Comparison of ENCODE assay signal across 6 cellular contexts in the genomic region with DNA sequence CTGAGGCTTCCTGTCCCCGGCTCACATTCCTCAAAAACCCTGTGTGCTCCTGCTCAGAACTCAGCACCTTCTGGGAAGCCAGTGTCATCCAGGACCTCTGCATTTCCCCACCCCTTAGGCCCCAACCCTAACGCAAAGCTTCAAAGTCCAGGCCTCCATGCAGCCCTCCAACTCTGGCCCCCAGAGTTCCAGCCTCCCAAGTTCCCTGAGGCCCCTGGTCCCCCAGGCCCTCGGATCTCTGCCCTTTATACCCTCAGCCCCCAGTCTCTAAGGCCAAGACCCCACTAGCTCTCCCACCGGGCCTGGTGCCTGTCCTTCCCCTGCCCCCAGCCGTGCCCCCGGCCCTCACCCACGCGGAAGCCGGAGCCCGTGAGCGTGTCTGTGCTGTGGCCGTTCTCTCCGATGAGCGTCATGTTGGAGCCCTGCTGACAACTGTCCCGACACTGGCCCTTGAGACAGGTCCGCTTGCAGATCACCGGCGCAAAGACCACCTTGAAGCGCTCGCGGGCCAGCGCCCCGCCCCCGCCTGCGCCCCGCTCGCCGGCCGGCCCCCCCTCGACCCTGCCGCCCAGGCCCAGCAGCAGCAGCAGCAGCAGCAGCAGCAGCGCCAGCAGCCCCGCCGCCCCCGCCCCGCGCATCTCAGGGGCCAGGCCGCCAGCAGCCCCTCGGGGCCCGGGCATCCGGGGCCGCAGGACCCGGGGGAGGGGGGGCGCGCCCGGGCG. TPM values are rescaled to one million over a fixed set of nuclear protein-coding genes. Genes with fewer than 3 reads are reported as not detected.
DNase-seq lines count a peak whose midpoint lies in the region; ATAC-seq and TF ChIP-seq lines count a peak whose summit lies in the region.

No MANE protein-coding gene starts in this region.

- H3K4me1 ChIP-seq in tibial nerve (peaks cover 0 to 80% (median 68%) of the 10 kb centered on the region in 4 donors), Karpas-422 (ENCODE audit: low read length) (peaks cover 19% of the 10 kb centered on the region)

- H3K9me3 Mint-ChIP-seq in activated CD4-positive, alpha-beta T cell treated with anti-CD3 and anti-CD28 coated beads for 36 hours (ENCODE audit: low read depth) = no peaks in the 10 kb centered on the region

- no peaks in the 10 kb centered on the region for H4K20me1 ChIP-seq in Karpas-422 (ENCODE audit: insufficient read depth, low read depth, low read length)

- H3K9me2 ChIP-seq in Karpas-422 (replicated peaks; ENCODE audit: insufficient read depth, low read length) = no peaks in the 10 kb centered on the region

- POLR2A ChIA-PET in activated CD4-positive, alpha-beta T cell treated with anti-CD3 and anti-CD28 coated beads for 36 hours (lab: Charles Lee) = no interaction called here

- no peak for TF ChIP-seq POLR2A in tibial nerve (IDR thresholded peaks at IDR 0.05)

- H2AFZ ChIP-seq in Karpas-422 (ENCODE audit: low read length) = no peak overlapping the region

- no peaks in the 10 kb centered on the region for H3K27me3 Mint-ChIP-seq in activated CD4-positive, alpha-beta T cell treated with anti-CD3 and anti-CD28 coated beads for 36 hours

- peak; percentile 56 for DNase-seq in activated CD4-positive, alpha-beta T cell treated with anti-CD3 and anti-CD28 coated beads for 36 hours
- no peak for DNase-seq in activated CD4-positive, alpha-beta T cell treated with anti-CD3 and anti-CD28 coated beads, Interleukin-2, amount 50 U/mL, for 1 hour
- DNase-seq in left ventricle myocardium superior (peak; percentile 68), tibial nerve (ENCODE audit: low spot score in 2 of 2) (no peak), Karpas-422 (no peak)

- TF ChIP-seq CTCF in tibial nerve (IDR thresholded peaks at IDR 0.05) = no peak

- H3K27me3 ChIP-seq in tibial nerve (no peaks in the 10 kb centered on the region), Karpas-422 (ENCODE audit: low read length) (no peaks in the 10 kb centered on the region)

- no peaks in the 10 kb centered on the region for H3K36me3 Mint-ChIP-seq in activated CD4-positive, alpha-beta T cell treated with anti-CD3 and anti-CD28 coated beads for 36 hours (ENCODE audit: low read depth)

- H3K36me3 ChIP-seq in tibial nerve = peaks cover 0 to 18% (median 0%) of the 10 kb centered on the region in 3 donors
- H3K36me3 ChIP-seq in Karpas-422 (ENCODE audit: insufficient read depth, low read length) = no peaks in the 10 kb centered on the region

- no peaks in the 10 kb centered on the region for H3K79me2 ChIP-seq in Karpas-422 (ENCODE audit: low read length)

- H3K27ac ChIP-seq in tibial nerve (peak overlapping the region; percentile 95 to 98 (median 98)), Karpas-422 (ENCODE audit: low read length) (no peak overlapping the region)

- H3K4me1 Mint-ChIP-seq in activated CD4-positive, alpha-beta T cell treated with anti-CD3 and anti-CD28 coated beads for 36 hours = peaks cover 56% of the 10 kb centered on the region

- intact Hi-C loops in activated CD4-positive, alpha-beta T cell treated with anti-CD3 and anti-CD28 coated beads for 36 hours (cut with DNase I, micrococcal nuclease) = no loop called here
- intact Hi-C loops in left ventricle myocardium superior (cut with micrococcal nuclease) = no loop called here

- no peaks in the 10 kb centered on the region for H3K9me3 ChIP-seq in tibial nerve
- H3K9me3 ChIP-seq in Karpas-422 (ENCODE audit: low read length) = no peaks in the 10 kb centered on the region

- CTCF ChIA-PET in activated CD4-positive, alpha-beta T cell treated with anti-CD3 and anti-CD28 coated beads for 36 hours (lab: Charles Lee) = interaction anchor here (0.7 to 1.2 kb wide), 3 partner anchors 8 to 17 kb away, joined by 3 read pairs; no protein-coding TSS in a partner anchor

- peak overlapping the region; percentile 55 to 64 (median 60) for H3K4me3 ChIP-seq in tibial nerve
- H3K4me3 ChIP-seq in Karpas-422 (ENCODE audit: low read length) = no peak overlapping the region

- no peak for TF ChIP-seq EP300 in tibial nerve (IDR thresholded peaks at IDR 0.05)

- no peak for ATAC-seq in activated CD4-positive, alpha-beta T cell treated with anti-CD3 and anti-CD28 coated beads for 36 hours
- no peak for ATAC-seq in left ventricle myocardium superior
- ATAC-seq in HG02623 (IDR thresholded peaks at IDR 0.05; ENCODE audit: unreplicated experiment) = no peak

- no peak overlapping the region for H3K9ac ChIP-seq in Karpas-422 (ENCODE audit: low read length)

- WGBS in tibial nerve, 2 donors = 1 to 11% methylated on average over 21 to 23 of the region's 47 CpGs

- H3K27ac Mint-ChIP-seq in activated CD4-positive, alpha-beta T cell treated with anti-CD3 and anti-CD28 coated beads for 36 hours = peak overlapping the region; percentile 85

- H3K4me3 Mint-ChIP-seq in activated CD4-positive, alpha-beta T cell treated with anti-CD3 and anti-CD28 coated beads for 36 hours = peak overlapping the region; percentile 77

- H3K4me2 ChIP-seq in Karpas-422 (ENCODE audit: low read depth, low read length, poor library complexity, severe bottlenecking) = no peak overlapping the region

RNA-seq across cellular contexts. Expression of gene LTBP3, which starts 0.7 kb away (rescaled TPM):
- 10 to 100 TPM; 57.8 to 72.7 TPM for total RNA-seq in activated CD4-positive, alpha-beta T cell treated with anti-CD3 and anti-CD28 coated beads for 36 hours
- total RNA-seq in left ventricle myocardium superior = 77.5 TPM
- total RNA-seq in tibial nerve = 100 to 1,000 TPM; 236 to 476 (median 386) TPM
- 1.3 and 6.8 TPM in 2 replicates for total RNA-seq in Karpas-422 (2014; rRNA removed; shearing (Covaris generic); ENCODE audit: low replicate concordance)

RNA-seq across cellular contexts. Expression of gene ZNRD2, which starts 12.8 kb away (rescaled TPM):
- total RNA-seq in activated CD4-positive, alpha-beta T cell treated with anti-CD3 and anti-CD28 coated beads for 36 hours = 10 to 100 TPM; 50.7 to 56.4 TPM
- 25.0 TPM for total RNA-seq in left ventricle myocardium superior
- total RNA-seq in tibial nerve = 10 to 100 TPM; 49.6 to 70.8 (median 56.5) TPM
- total RNA-seq in Karpas-422 (2014; rRNA removed; shearing (Covaris generic); ENCODE audit: low replicate concordance) = 31.7 and 49.4 TPM in 2 replicates

RNA-seq across cellular contexts. Expression of gene FAM89B, which starts 14.9 kb away (rescaled TPM):
- 10 to 100 TPM; 12.8 to 22.7 TPM for total RNA-seq in activated CD4-positive, alpha-beta T cell treated with anti-CD3 and anti-CD28 coated beads for 36 hours
- 39.3 TPM for total RNA-seq in left ventricle myocardium superior
- total RNA-seq in tibial nerve = 10 to 100 TPM; 40.8 to 55.3 (median 44.6) TPM
- 14.2 and 21.9 TPM in 2 replicates for total RNA-seq in Karpas-422 (2014; rRNA removed; shearing (Covaris generic); ENCODE audit: low replicate concordance)

RNA-seq across cellular contexts. Expression of gene EHBP1L1, which starts 18.4 kb away (rescaled TPM):
- total RNA-seq in activated CD4-positive, alpha-beta T cell treated with anti-CD3 and anti-CD28 coated beads for 36 hours = 10 to 100 TPM; 88.3 to 98.8 TPM
- total RNA-seq in left ventricle myocardium superior (57.3 TPM), tibial nerve (100 to 1,000 TPM in 3 of 4 donors, 10 to 100 TPM in 1; 87.3 to 186 (median 110) TPM)
- 19.9 and 75.1 TPM in 2 replicates for total RNA-seq in Karpas-422 (2014; rRNA removed; shearing (Covaris generic); ENCODE audit: low replicate concordance)

RNA-seq across cellular contexts. Expression of gene SCYL1, which starts 32.6 kb away (rescaled TPM):
- total RNA-seq in activated CD4-positive, alpha-beta T cell treated with anti-CD3 and anti-CD28 coated beads for 36 hours = 10 to 100 TPM; 66.5 to 78.8 TPM
- total RNA-seq in left ventricle myocardium superior = 60.4 TPM
- 100 to 1,000 TPM; 109 to 128 (median 112) TPM for total RNA-seq in tibial nerve
- 39.1 and 79.0 TPM in 2 replicates for total RNA-seq in Karpas-422 (2014; rRNA removed; shearing (Covaris generic); ENCODE audit: low replicate concordance)

Comparison
In these comparisons a context has a peak if more than half of its experiments do, and no peak if none do; other contexts are left out.
1. DNase-seq: peak in activated CD4-positive, alpha-beta T cell treated with anti-CD3 and anti-CD28 coated beads for 36 hours (single experiment) and left ventricle myocardium superior (single experiment); none in activated CD4-positive, alpha-beta T cell treated with anti-CD3 and anti-CD28 coated beads, Interleukin-2, amount 50 U/mL, for 1 hour (single experiment), tibial nerve (0 of 2) and Karpas-422 (single experiment).